In genomic region chr11:11481371-11481770, GRCh38 we compare ENCODE assay signal across 1 cellular context.
TF ChIP-seq lines count a peak whose summit lies in the region.

No MANE protein-coding gene starts in this region.

TF ChIP-seq in GM23338, 12 proteins besides CTCF, POLR2A, EP300 and RAD21:
- TF ChIP-seq EZH2phosphoT487 (IDR thresholded peaks at IDR 0.05; ENCODE audit: unreplicated experiment) (no peak), STAT1 (IDR thresholded peaks at IDR 0.05; ENCODE audit: unreplicated experiment) (no peak), CREB1 (CRISPR knock-in tag; IDR thresholded peaks at IDR 0.05; ENCODE audit: low read depth) (no peak), POLR2AphosphoS5 (IDR thresholded peaks at IDR 0.05; ENCODE audit: low read depth) (no peak), ZNF462 (CRISPR knock-in tag; IDR thresholded peaks at IDR 0.05) (no peak), ZNF114 (CRISPR knock-in tag; IDR thresholded peaks at IDR 0.05) (no peak), JUNB (IDR thresholded peaks at IDR 0.05; ENCODE audit: unreplicated experiment) (no peak), ETS1 (IDR thresholded peaks at IDR 0.05) (no peak), NANOG (IDR thresholded peaks at IDR 0.05; ENCODE audit: borderline replicate concordance) (no peak)
TF ChIP-seq in GM23338: peak in this region for 0.
